Comparison of ENCODE assay signal across 8 cellular contexts in the genomic region with DNA sequence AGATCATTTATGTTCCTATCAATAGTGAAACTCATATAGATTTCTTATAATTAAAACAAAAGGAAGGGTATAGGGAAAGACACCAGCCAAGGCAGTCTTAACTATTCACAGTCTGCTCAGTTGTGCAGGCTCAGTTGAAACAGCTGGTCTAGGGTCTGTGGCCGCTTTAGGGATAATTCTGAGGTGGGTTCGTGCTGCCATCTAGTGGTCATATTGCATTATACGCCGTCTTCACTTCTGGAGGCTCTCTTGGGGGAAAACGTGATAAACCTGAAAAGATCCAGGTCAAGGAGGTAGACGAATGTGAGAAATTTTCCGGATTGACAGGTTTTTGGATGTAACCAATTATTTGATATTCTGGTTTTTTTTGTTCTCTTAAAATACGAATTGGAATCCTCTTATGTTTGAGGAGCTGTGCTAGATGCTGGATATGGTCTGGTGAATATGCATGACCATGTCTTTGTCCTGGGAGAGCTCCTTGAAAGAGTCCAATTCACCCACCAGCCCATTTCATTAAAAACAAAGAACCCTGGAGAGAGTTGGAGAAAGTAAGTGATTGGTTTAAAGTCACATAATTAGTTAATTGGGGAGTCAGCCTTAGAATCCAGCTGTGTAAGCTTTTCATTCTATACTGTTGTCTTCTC.
DNase-seq lines count a peak whose midpoint lies in the region; ATAC-seq lines count a peak whose summit lies in the region.

No MANE protein-coding gene starts in this region.

- intact Hi-C loops in aorta (cut with DNase I), result loop anchor here (2.0 to 10.0 kb wide), 5 partner anchors 152 to 589 kb away; a partner anchor contains a TSS

- no CpG with 5 or more reads among the region's 8 CpGs for WGBS in trophoblast cell (ENCODE audit: extremely low coverage, insufficient coverage, insufficient read length)
- WGBS in aorta, 2 donors, result 1 to 2% methylated on average over 8 of the region's 8 CpGs

- H3K79me1 ChIP-seq in trophoblast cell (ENCODE audit: low read length), result no peaks in the 10 kb centered on the region

- no peak overlapping the region for H2AFZ ChIP-seq in Karpas-422 (ENCODE audit: low read length)
- no peak overlapping the region for H2AFZ ChIP-seq in trophoblast cell (ENCODE audit: insufficient read depth, low read length, poor library complexity)

- no peak overlapping the region for H3K9ac ChIP-seq in Karpas-422 (ENCODE audit: low read length)
- no peak overlapping the region for H3K9ac ChIP-seq in trophoblast cell (ENCODE audit: low read length)

- H2BK120ac ChIP-seq in trophoblast cell (ENCODE audit: insufficient read depth, low read length, poor library complexity), result no peak overlapping the region

- in situ Hi-C loops in G401 (cut with HindIII; ENCODE audit: low sequenced_read_pairs), result no loop called here

- H4K91ac ChIP-seq in trophoblast cell (ENCODE audit: low read depth, low read length), result no peak overlapping the region

- H3K27me3 ChIP-seq in Karpas-422 (ENCODE audit: low read length), result no peaks in the 10 kb centered on the region
- H3K27me3 ChIP-seq in SJCRH30, result no peaks in the 10 kb centered on the region
- H3K27me3 ChIP-seq in trophoblast cell (ENCODE audit: insufficient read depth, low read length), result no peaks in the 10 kb centered on the region
- no peaks in the 10 kb centered on the region for H3K27me3 ChIP-seq in aorta (ENCODE audit: control insufficient read depth in 1 of 2, insufficient read depth in 2 of 2, low read length in 1 of 2)

- no peak overlapping the region for H3K27ac ChIP-seq in Karpas-422 (ENCODE audit: low read length)
- H3K27ac ChIP-seq in SJCRH30, result no peak overlapping the region
- H3K27ac ChIP-seq in trophoblast cell (ENCODE audit: low read depth, low read length), result no peak overlapping the region
- H3K27ac ChIP-seq in aorta (ENCODE audit: low read depth in 1 of 2, low read length in 2 of 2), result no peak overlapping the region

- H3K18ac ChIP-seq in trophoblast cell (ENCODE audit: low read length), result no peak overlapping the region

- H4K12ac ChIP-seq in trophoblast cell (ENCODE audit: low read depth, low read length), result no peak overlapping the region

- no peak overlapping the region for H3K4me2 ChIP-seq in Karpas-422 (ENCODE audit: low read depth, low read length, poor library complexity, severe bottlenecking)
- H3K4me2 ChIP-seq in trophoblast cell (ENCODE audit: low read length), result no peak overlapping the region

- no peak overlapping the region for H3K23ac ChIP-seq in trophoblast cell (ENCODE audit: low read length)

- no peak overlapping the region for H3K4me3 ChIP-seq in Karpas-422 (ENCODE audit: low read length)
- no peak overlapping the region for H3K4me3 ChIP-seq in SJCRH30
- no peak overlapping the region for H3K4me3 ChIP-seq in trophoblast cell (ENCODE audit: low read depth, low read length)
- no peak overlapping the region for H3K4me3 ChIP-seq in aorta (ENCODE audit: low read length in 2 of 2)

- no peak overlapping the region for H3K4ac ChIP-seq in trophoblast cell (ENCODE audit: low read depth, low read length)

- no peaks in the 10 kb centered on the region for H4K20me1 ChIP-seq in Karpas-422 (ENCODE audit: insufficient read depth, low read depth, low read length)

- H2BK5ac ChIP-seq in trophoblast cell (ENCODE audit: low read depth, low read length, poor library complexity), result no peak overlapping the region

- H3K4me1 ChIP-seq in Karpas-422 (ENCODE audit: low read length) (no peaks in the 10 kb centered on the region), SJCRH30 (no peaks in the 10 kb centered on the region), trophoblast cell (ENCODE audit: control insufficient read depth in 1 of 2, insufficient read depth in 2 of 2, low read length in 2 of 2) (no peaks in the 10 kb centered on the region), aorta (ENCODE audit: control insufficient read depth in 1 of 2, insufficient read depth in 2 of 2, low read length in 2 of 2) (no peaks in the 10 kb centered on the region)

- H3K9me3 ChIP-seq in Karpas-422 (ENCODE audit: low read length), result no peaks in the 10 kb centered on the region
- no peaks in the 10 kb centered on the region for H3K9me3 ChIP-seq in SJCRH30 (replicated peaks)
- no peaks in the 10 kb centered on the region for H3K9me3 ChIP-seq in trophoblast cell (ENCODE audit: insufficient read depth, low read depth, low read length)
- no peaks in the 10 kb centered on the region for H3K9me3 ChIP-seq in aorta (ENCODE audit: control insufficient read depth, low read length)

- H2AK5ac ChIP-seq in trophoblast cell (ENCODE audit: low read length), result no peak overlapping the region

- ATAC-seq in GM21825 (IDR thresholded peaks at IDR 0.05; ENCODE audit: unreplicated experiment) (peak; percentile 92), aorta (ENCODE audit: low FRiP score) (peak; percentile 79)

- no peaks in the 10 kb centered on the region for H3K9me2 ChIP-seq in Karpas-422 (replicated peaks; ENCODE audit: insufficient read depth, low read length)

- no peak overlapping the region for H3K14ac ChIP-seq in trophoblast cell (ENCODE audit: low read length)

- DNase-seq in G401 (ENCODE audit: low spot score) (peak; percentile 71), Karpas-422 (peak; percentile 83), SJCRH30 (peak; percentile 62 to 89), glomerular endothelial cell (ENCODE audit: extremely low read depth, low read depth, low spot score) (peak; percentile 62), trophoblast cell (peak; percentile 38 to 74), aorta (no peak)
- peak; percentile 24 for DNase-seq in activated gamma-delta T cell treated with anti-CD3 and anti-CD28 coated beads, Interleukin-2, amount 50 U/mL, for 16 hours (ENCODE audit: low read depth)

- H3K79me2 ChIP-seq in Karpas-422 (ENCODE audit: low read length), result no peaks in the 10 kb centered on the region
- no peaks in the 10 kb centered on the region for H3K79me2 ChIP-seq in trophoblast cell (ENCODE audit: control insufficient read depth, insufficient read depth, low read length, poor library complexity)

- H3K36me3 ChIP-seq in Karpas-422 (ENCODE audit: insufficient read depth, low read length) (no peaks in the 10 kb centered on the region), SJCRH30 (no peaks in the 10 kb centered on the region), trophoblast cell (ENCODE audit: control insufficient read depth in 1 of 2, insufficient read depth in 2 of 2, low read length in 2 of 2) (no peaks in the 10 kb centered on the region), aorta (ENCODE audit: control insufficient read depth in 1 of 2, insufficient read depth in 2 of 2, low read length in 1 of 2) (no peaks in the 10 kb centered on the region)

- H4K8ac ChIP-seq in trophoblast cell (ENCODE audit: low read depth, low read length), result no peak overlapping the region

- no peak overlapping the region for H2BK12ac ChIP-seq in trophoblast cell (ENCODE audit: low read length)

Comparison
In these comparisons a context has a peak if more than half of its experiments do, and no peak if none do; other contexts are left out.
1. DNase-seq: peak in G401 (single experiment), Karpas-422 (single experiment), SJCRH30 (2 of 2), activated gamma-delta T cell treated with anti-CD3 and anti-CD28 coated beads, Interleukin-2, amount 50 U/mL, for 16 hours (single experiment), glomerular endothelial cell (single experiment) and trophoblast cell (2 of 2); none in aorta (0 of 2).